8 cellular contexts compared by ENCODE assay signal in genomic region chr7:135512135-135512887, GRCh38. TPM values are rescaled to one million over a fixed set of nuclear protein-coding genes. Genes with fewer than 3 reads are reported as not detected.
DNase-seq lines count a peak whose midpoint lies in the region; ATAC-seq and TF ChIP-seq lines count a peak whose summit lies in the region.

No MANE protein-coding gene starts in this region.

- no peak overlapping the region for H3K4me3 ChIP-seq in esophagus muscularis mucosa
- H3K4me3 ChIP-seq in prostate gland = no peak overlapping the region

- ATAC-seq in HG02678 (IDR thresholded peaks at IDR 0.05; ENCODE audit: unreplicated experiment) (peak; percentile 38), GM19467 (IDR thresholded peaks at IDR 0.05; ENCODE audit: unreplicated experiment) (no peak)

- H3K9me3 ChIP-seq in esophagus muscularis mucosa (no peaks in the 10 kb centered on the region), prostate gland (no peaks in the 10 kb centered on the region)

- H3K36me3 ChIP-seq in esophagus muscularis mucosa (no peaks in the 10 kb centered on the region), prostate gland (no peaks in the 10 kb centered on the region)

- no peak for DNase-seq in AG09319 (ENCODE audit: extremely low read depth, low read depth)
- peak; percentile 62 for DNase-seq in GM10248 (ENCODE audit: extremely low spot score)
- DNase-seq in NCI-H1417 treated with DMSO at 0.1 percent for 48 hours (lab: John Stamatoyannopoulos, UW) = peak; percentile 43
- DNase-seq in SK-MEL-5 (ENCODE audit: low read depth, low spot score) = peak; percentile 89
- no peak for DNase-seq in esophagus muscularis mucosa (ENCODE audit: extremely low spot score)
- DNase-seq in prostate gland (ENCODE audit: low spot score) = no peak

- H3K27me3 ChIP-seq in esophagus muscularis mucosa = no peaks in the 10 kb centered on the region
- no peaks in the 10 kb centered on the region for H3K27me3 ChIP-seq in prostate gland (replicated peaks; ENCODE audit: insufficient read depth)

- TF ChIP-seq EP300 in esophagus muscularis mucosa (IDR thresholded peaks at IDR 0.05) = no peak

- 94% methylated on average over 2 of the region's 2 CpGs for WGBS in esophagus muscularis mucosa
- 100% methylated on average over 2 of the region's 2 CpGs for WGBS in prostate gland

- H3K27ac ChIP-seq in esophagus muscularis mucosa (replicated peaks in 1 of 4) (no peak overlapping the region), prostate gland (no peak overlapping the region)

- CTCF ChIA-PET in GM10248 (lab: Yijun Ruan, JAX) = interaction anchor here (1.0 kb wide), 1 partner anchor 8 kb away, joined by 3 read pairs; no protein-coding TSS in a partner anchor

- TF ChIP-seq CTCF in AG09319 (IDR thresholded peaks at IDR 0.05; ENCODE audit: low read depth, low read length) (peak; percentile 47), GM10248 (IDR thresholded peaks at IDR 0.05; ENCODE audit: control extremely low read depth, extremely low read depth, low read depth, missing control alignments) (peak; percentile 55), esophagus muscularis mucosa (IDR thresholded peaks at IDR 0.05) (peak; percentile 22 to 46 (median 36)), prostate gland (IDR thresholded peaks at IDR 0.05) (peak in 3 of 4 experiments; percentile 22 to 39 (median 35))

- TF ChIP-seq POLR2A in esophagus muscularis mucosa (IDR thresholded peaks at IDR 0.05; ENCODE audit: low read depth) (no peak), prostate gland (IDR thresholded peaks at IDR 0.05) (no peak)

- intact Hi-C loops in esophagus muscularis mucosa (cut with DNase I) (no loop called here), prostate gland (cut with DNase I) (loop anchor here (5.0 kb wide), 1 partner anchor 225 kb away; no protein-coding TSS in a partner anchor)

- H3K4me1 ChIP-seq in esophagus muscularis mucosa (peaks cover 14 to 26% (median 23%) of the 10 kb centered on the region in 4 donors), prostate gland (replicated peaks) (no peaks in the 10 kb centered on the region)

- POLR2A ChIA-PET in GM10248 (lab: Yijun Ruan, JAX) = no interaction called here

- in situ Hi-C loops in SK-MEL-5 (cut with HindIII; ENCODE audit: low pct_unique_long_range_greater_than_20kb, low sequenced_read_pairs) = no loop called here

RNA-seq across cellular contexts. Expression of gene CNOT4, which starts 2.4 kb away (rescaled TPM):
- total RNA-seq in SK-MEL-5 (2014; rRNA removed; shearing (Covaris generic)) = 13.6 and 14.1 TPM in 2 replicates
- polyA plus RNA-seq in SK-MEL-5 (2015; cell fraction: cytosol; rRNA removed) = 13.6 and 18.2 TPM in 2 replicates
- 17.0 and 19.9 TPM in 2 replicates for polyA plus RNA-seq in SK-MEL-5 (2015; cell fraction: nucleus; rRNA removed)
- total RNA-seq in esophagus muscularis mucosa (10 to 100 TPM; 18.6 to 28.7 (median 26.4) TPM), prostate gland (10 to 100 TPM; 19.0 to 44.7 TPM)

RNA-seq across cellular contexts. Expression of gene NUP205, which starts 45.4 kb away (rescaled TPM):
- total RNA-seq in SK-MEL-5 (2014; rRNA removed; shearing (Covaris generic)) = 121 and 138 TPM in 2 replicates
- polyA plus RNA-seq in SK-MEL-5 (2015; cell fraction: cytosol; rRNA removed) = 69.2 and 91.5 TPM in 2 replicates
- 151 and 170 TPM in 2 replicates for polyA plus RNA-seq in SK-MEL-5 (2015; cell fraction: nucleus; rRNA removed)
- 10 to 100 TPM; 23.3 to 39.9 (median 34.7) TPM for total RNA-seq in esophagus muscularis mucosa
- 10 to 100 TPM; 33.1 to 62.4 TPM for total RNA-seq in prostate gland

Comparison
In these comparisons a context has a peak if more than half of its experiments do, and no peak if none do; other contexts are left out.
1. DNase-seq: peak in GM10248 (single experiment), NCI-H1417 treated with DMSO at 0.1 percent for 48 hours (single experiment) and SK-MEL-5 (single experiment); none in AG09319 (single experiment), esophagus muscularis mucosa (single experiment) and prostate gland (single experiment).
2. Peak in every context shown above with its lines, with median percentiles within 50 percentile points of each other: CTCF ChIP-seq.